1 cellular context compared by ENCODE assay signal in the genomic region with DNA sequence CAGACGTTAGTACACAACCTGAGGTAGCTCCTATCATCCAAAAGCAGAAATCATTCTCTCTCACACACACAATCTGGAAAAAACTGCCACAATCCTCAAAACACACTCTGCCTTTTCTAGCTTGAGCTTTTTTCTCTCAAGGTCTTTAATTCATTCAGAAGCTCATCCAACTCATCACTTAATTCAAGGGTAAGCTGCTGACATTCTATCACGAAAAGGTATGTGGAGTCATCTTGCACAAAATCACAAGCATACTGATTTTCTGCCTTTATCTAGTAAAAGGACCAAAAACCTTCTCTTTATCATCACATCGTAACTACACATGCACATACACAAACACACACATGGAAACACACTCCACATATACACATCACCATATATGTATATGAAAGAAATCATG.
A peak's percentile ranks its signal among the peaks of the same experiment; 100 is the strongest.
TF ChIP-seq lines count a peak whose summit lies in the region.

No MANE protein-coding gene starts in this region.

TF ChIP-seq in K562, 482 proteins besides CTCF, POLR2A, EP300 and RAD21 (continued from another document):
- TF ChIP-seq PHTF2 (CRISPR knock-in tag; IDR thresholded peaks at IDR 0.05), result no peak
- TF ChIP-seq RB1 (IDR thresholded peaks at IDR 0.05; ENCODE audit: low read depth), result no peak
- no peak for TF ChIP-seq ZNF79 (CRISPR knock-in tag; IDR thresholded peaks at IDR 0.05; ENCODE audit: low read depth)
- TF ChIP-seq, protein P1, sequence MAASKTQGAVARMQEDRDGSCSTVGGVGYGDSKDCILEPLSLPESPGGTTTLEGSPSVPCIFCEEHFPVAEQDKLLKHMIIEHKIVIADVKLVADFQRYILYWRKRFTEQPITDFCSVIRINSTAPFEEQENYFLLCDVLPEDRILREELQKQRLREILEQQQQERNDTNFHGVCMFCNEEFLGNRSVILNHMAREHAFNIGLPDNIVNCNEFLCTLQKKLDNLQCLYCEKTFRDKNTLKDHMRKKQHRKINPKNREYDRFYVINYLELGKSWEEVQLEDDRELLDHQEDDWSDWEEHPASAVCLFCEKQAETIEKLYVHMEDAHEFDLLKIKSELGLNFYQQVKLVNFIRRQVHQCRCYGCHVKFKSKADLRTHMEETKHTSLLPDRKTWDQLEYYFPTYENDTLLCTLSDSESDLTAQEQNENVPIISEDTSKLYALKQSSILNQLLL (CRISPR knock-in tag; IDR thresholded peaks at IDR 0.05; ENCODE audit: borderline replicate concordance), result peak; percentile 93
